ENCODE assay signal across 3 cellular contexts in the genomic region with DNA sequence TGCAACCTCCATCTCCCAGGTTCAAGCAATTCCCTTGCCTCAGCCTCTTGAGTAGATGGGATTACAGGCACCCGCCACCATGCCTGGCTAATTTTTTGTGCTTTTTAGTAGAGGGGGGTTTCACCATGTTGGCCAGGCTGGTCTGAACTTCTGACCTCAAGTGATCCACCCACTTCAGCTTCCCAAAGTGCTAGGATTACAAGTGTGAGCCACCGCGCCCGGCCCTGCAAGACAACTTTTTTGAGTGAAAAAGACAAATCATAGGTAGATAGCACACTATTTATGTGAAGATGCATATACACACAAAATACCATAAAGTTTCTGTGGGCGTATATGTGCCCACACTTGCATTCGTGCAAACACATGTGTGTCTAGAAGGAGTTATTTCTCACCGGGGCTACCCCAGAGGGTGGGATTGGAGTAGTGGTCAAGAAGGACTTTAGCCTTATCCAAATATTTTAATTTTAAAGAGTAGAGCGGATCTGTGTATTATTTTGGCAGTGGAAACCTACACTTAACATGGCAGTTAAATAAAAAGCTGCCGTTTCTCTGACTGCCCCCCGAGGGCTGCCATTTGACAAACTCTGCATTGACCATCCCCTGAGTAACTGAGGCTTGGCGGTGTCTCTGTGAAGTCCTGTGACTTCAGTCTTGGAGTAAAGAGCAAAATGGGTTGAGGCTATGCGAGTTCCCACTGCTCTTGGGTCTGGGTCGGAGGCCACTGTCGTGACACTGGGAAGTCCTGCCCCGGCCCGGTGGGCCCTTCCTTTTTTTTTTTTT.
"Had no signal": no experiment of that assay in that cellular context is flagged by ENCODE, and none has a peak within 500 bp of the region (broad histone marks: within the 10 kb centered on the region; RNA-seq: fewer than 3 reads in every experiment).

No MANE protein-coding gene starts in this region.

- ATAC-seq: GM12878 had no signal

- H3K4me3 ChIP-seq: GM12878 had no signal

- DNase-seq: GDM1, GF-D8 had no signal
